ENCODE assay signal across 21 cellular contexts in the genomic region with DNA sequence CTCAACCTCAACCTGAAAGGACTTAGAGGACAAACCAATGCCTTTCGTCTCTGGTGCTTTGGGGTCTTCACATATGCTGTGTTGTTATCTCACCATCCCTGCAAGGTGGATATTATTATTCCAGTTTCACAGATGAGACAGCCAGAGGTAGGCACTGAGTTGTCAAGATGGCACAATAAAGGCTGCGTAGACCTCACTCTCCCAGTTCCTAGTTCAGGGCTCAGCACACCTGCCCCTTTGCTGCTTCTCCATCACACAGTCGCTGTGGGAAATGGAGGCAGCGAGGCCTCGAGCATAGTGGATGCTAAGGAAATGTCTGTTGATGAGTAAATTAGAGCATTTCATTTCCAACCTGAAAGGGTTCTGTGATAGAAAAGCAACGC. TPM values are rescaled to one million over a fixed set of nuclear protein-coding genes. Genes with fewer than 3 reads are reported as not detected.
DNase-seq lines count a peak whose midpoint lies in the region; ATAC-seq and TF ChIP-seq lines count a peak whose summit lies in the region.
"Had no signal": no experiment of that assay in that cellular context is flagged by ENCODE, and none has a peak within 500 bp of the region (broad histone marks: within the 10 kb centered on the region; RNA-seq: fewer than 3 reads in every experiment).

No MANE protein-coding gene starts in this region.

- H3K4me1 ChIP-seq in Caco-2 (peaks cover 14% of the 10 kb centered on the region; the same call in 1 of the 2 replicates), mesodermal cell (ENCODE audit: control insufficient read depth, insufficient read depth, low read length, poor library complexity, severe bottlenecking) (peaks cover 49% of the 10 kb centered on the region), stomach (peaks cover 9 to 53% (median 46%) of the 10 kb centered on the region in 4 donors)

- intact Hi-C loops in Caco-2 (cut with micrococcal nuclease; ENCODE audit: unreplicated experiment) = no loop called here
- intact Hi-C loops in stomach (cut with DNase I; ENCODE audit: low total_unique reads) = no loop called here
- intact Hi-C loops in natural killer cell (cut with micrococcal nuclease) = no loop called here

- 91 to 96% methylated on average over 3 to 4 of the region's 6 CpGs for WGBS in mesodermal cell (ENCODE audit: insufficient coverage in 2 of 2), 2 experiments
- 68 to 83% (median 79%) methylated on average over 6 of the region's 6 CpGs for WGBS in stomach, 5 donors

- H3K4me3 ChIP-seq in Caco-2 (ENCODE audit: low read depth, low read length) (no peak overlapping the region), coronary artery (no peak overlapping the region), mesodermal cell (ENCODE audit: extremely low read depth, insufficient read depth, low read length, poor library complexity, severe bottlenecking) (no peak overlapping the region), stomach (no peak overlapping the region)
- H3K4me3 ChIP-seq: psoas muscle, skin epidermis had no signal

- DNase-seq in Caco-2 (no peak), coronary artery (ENCODE audit: low spot score) (no peak), stomach (no peak), Kasumi-1 (lab: John Stamatoyannopoulos, UW) (no peak), natural killer cell (no peak), NCI-H1092 treated with DMSO at 0.1 percent for 48 hours (lab: John Stamatoyannopoulos, UW) (no peak)
- DNase-seq: activated CD4-positive, alpha-beta T cell treated with anti-CD3 and anti-CD28 coated beads, Interleukin-2, amount 50 U/mL, for 1 hour; activated CD8-positive, alpha-beta memory T cell treated with anti-CD3 and anti-CD28 coated beads, Interleukin-2, amount 10 ng/mL, durations not matched to agents 7 days and 5 days; activated naive CD4-positive, alpha-beta T cell treated with anti-CD3 and anti-CD28 coated beads for 36 hours; EL; kidney; NCI-H1105; NCI-H1930; NCI-H2227 treated with DMSO at 0.1 percent for 48 hours; psoas muscle had no signal

- ATAC-seq in natural killer cell = no peak
- ATAC-seq: activated CD8-positive, alpha-beta memory T cell treated with anti-CD3 and anti-CD28 coated beads, Interleukin-2, amount 10 ng/mL, durations not matched to agents 7 days and 5 days; psoas muscle; SK-N-SH treated with all-trans-retinoic acid at 6 μM for 48 hours had no signal

- H3K27ac Mint-ChIP-seq in Caco-2 (ENCODE audit: unreplicated experiment) (peak overlapping the region; percentile 45), natural killer cell (no peak overlapping the region)
- H3K27ac Mint-ChIP-seq: activated CD8-positive, alpha-beta memory T cell treated with anti-CD3 and anti-CD28 coated beads, Interleukin-2, amount 10 ng/mL, durations not matched to agents 7 days and 5 days; activated naive CD4-positive, alpha-beta T cell treated with anti-CD3 and anti-CD28 coated beads for 36 hours; dendritic cell treated with granulocyte-macrophage colony-stimulating factor and Interleukin-4, amounts not matched to agents 40 ng/mL and 50 ng/mL, for 4 days had no signal

- peaks cover 21% of the 10 kb centered on the region for H3K4me1 Mint-ChIP-seq in Caco-2 (ENCODE audit: low read depth, unreplicated experiment)
- peaks cover 0 to 4% of the 10 kb centered on the region in 2 donors for H3K4me1 Mint-ChIP-seq in natural killer cell
- H3K4me1 Mint-ChIP-seq: activated CD8-positive, alpha-beta memory T cell treated with anti-CD3 and anti-CD28 coated beads, Interleukin-2, amount 10 ng/mL, durations not matched to agents 7 days and 5 days had no signal

- CTCF ChIA-PET in Caco-2 (lab: Charles Lee) = interaction anchor here (0.9 kb wide), 1 partner anchor 10 kb away, joined by 4 read pairs; no protein-coding TSS in a partner anchor

- no peak for TF ChIP-seq EP300 in stomach (IDR thresholded peaks at IDR 0.05)

- H3K27me3 Mint-ChIP-seq in Caco-2 (ENCODE audit: insufficient read depth, unreplicated experiment) (no peaks in the 10 kb centered on the region), natural killer cell (ENCODE audit: low read depth in 2 of 2) (no peaks in the 10 kb centered on the region)
- H3K27me3 Mint-ChIP-seq: dendritic cell treated with granulocyte-macrophage colony-stimulating factor and Interleukin-4, amounts not matched to agents 40 ng/mL and 50 ng/mL, for 4 days; IgD-negative memory B cell had no signal

- H3K9me3 Mint-ChIP-seq in Caco-2 (ENCODE audit: unreplicated experiment) = no peaks in the 10 kb centered on the region
- H3K9me3 Mint-ChIP-seq in natural killer cell = no peaks in the 10 kb centered on the region
- H3K9me3 Mint-ChIP-seq: activated naive CD4-positive, alpha-beta T cell treated with anti-CD3 and anti-CD28 coated beads for 36 hours; CD14-positive monocyte; dendritic cell treated with granulocyte-macrophage colony-stimulating factor and Interleukin-4, amounts not matched to agents 40 ng/mL and 50 ng/mL, for 4 days; IgD-negative memory B cell had no signal

- peaks cover 11% of the 10 kb centered on the region for H3K36me3 ChIP-seq in Caco-2 (ENCODE audit: control insufficient read depth, insufficient read depth, low read length)
- peaks cover 36% of the 10 kb centered on the region for H3K36me3 ChIP-seq in mesodermal cell (ENCODE audit: control insufficient read depth, insufficient read depth, low read length)
- peaks cover 24 to 80% (median 75%) of the 10 kb centered on the region in 4 donors for H3K36me3 ChIP-seq in stomach

- no peak for TF ChIP-seq CTCF in Caco-2 (IDR thresholded peaks at IDR 0.05; ENCODE audit: insufficient read depth in 1 of 2, low read depth in 1 of 2, low read length in 1 of 2, severe bottlenecking in 1 of 2, unreplicated experiment in 1 of 2)
- TF ChIP-seq CTCF in coronary artery (IDR thresholded peaks at IDR 0.05) = no peak
- no peak for TF ChIP-seq CTCF in stomach (IDR thresholded peaks at IDR 0.05)
- no peak for TF ChIP-seq CTCF in natural killer cell (IDR thresholded peaks at IDR 0.05)

- no peak for TF ChIP-seq POLR2A in stomach (IDR thresholded peaks at IDR 0.05)

- H3K27me3 ChIP-seq in Caco-2 (replicated peaks; ENCODE audit: control insufficient read depth, insufficient read depth, low read length) (no peaks in the 10 kb centered on the region), stomach (no peaks in the 10 kb centered on the region)

- no TSS peak for BruUV-seq in Caco-2 (replicated peaks; lab: Mats Ljungman, UMichigan)

- H3K27ac ChIP-seq in coronary artery (peak overlapping the region; percentile 31 to 72), mesodermal cell (ENCODE audit: low read depth, low read length, severe bottlenecking) (peak overlapping the region; percentile 48), stomach (peak overlapping the region; percentile 6 to 61 (median 54))
- H3K27ac ChIP-seq: psoas muscle, skin epidermis had no signal

- no peak overlapping the region for H3K4me3 Mint-ChIP-seq in Caco-2 (ENCODE audit: unreplicated experiment)
- no peak overlapping the region for H3K4me3 Mint-ChIP-seq in natural killer cell
- H3K4me3 Mint-ChIP-seq: activated CD8-positive, alpha-beta memory T cell treated with anti-CD3 and anti-CD28 coated beads, Interleukin-2, amount 10 ng/mL, durations not matched to agents 7 days and 5 days; activated naive CD4-positive, alpha-beta T cell treated with anti-CD3 and anti-CD28 coated beads for 36 hours; CD14-positive monocyte; dendritic cell treated with granulocyte-macrophage colony-stimulating factor and Interleukin-4, amounts not matched to agents 40 ng/mL and 50 ng/mL, for 4 days; IgD-negative memory B cell had no signal

- POLR2A ChIA-PET in Caco-2 (lab: Charles Lee) = no interaction called here

- H3K9me3 ChIP-seq in Caco-2 (no peaks in the 10 kb centered on the region), mesodermal cell (ENCODE audit: control insufficient read depth, low read length) (no peaks in the 10 kb centered on the region), stomach (no peaks in the 10 kb centered on the region)
- H3K9me3 ChIP-seq: psoas muscle had no signal

- peaks cover 95% of the 10 kb centered on the region for H3K36me3 Mint-ChIP-seq in Caco-2 (ENCODE audit: insufficient read depth, unreplicated experiment)
- H3K36me3 Mint-ChIP-seq in natural killer cell = no peaks in the 10 kb centered on the region
- H3K36me3 Mint-ChIP-seq: activated CD8-positive, alpha-beta memory T cell treated with anti-CD3 and anti-CD28 coated beads, Interleukin-2, amount 10 ng/mL, durations not matched to agents 7 days and 5 days had no signal

RNA-seq across cellular contexts. Expression of a gene that starts 22.0 kb away (rescaled TPM):
- total RNA-seq in Caco-2 (2022) = 108 and 117 TPM in 2 replicates
- 26.7 TPM for polyA plus RNA-seq in mesodermal cell (2013, experiment 1 of 2)
- polyA plus RNA-seq in mesodermal cell (2013, experiment 2 of 2) = 25.3 TPM
- total RNA-seq in stomach = 10 to 100 TPM in 4 of 5 donors, 1 to 10 TPM in 1; 7.9 to 70.4 (median 40.3) TPM
- polyA plus RNA-seq in stomach = 10 to 100 TPM; 14.3 to 33.7 (median 27.6) TPM
- 10 to 100 TPM; 11.2 to 21.1 (median 14.7) TPM for total RNA-seq in natural killer cell
